21 cellular contexts compared by ENCODE assay signal in genomic region chr21:39681845-39682244, GRCh38.
DNase-seq lines count a peak whose midpoint lies in the region; ATAC-seq and TF ChIP-seq lines count a peak whose summit lies in the region.
"Had no signal": no experiment of that assay in that cellular context is flagged by ENCODE, and none has a peak within 500 bp of the region (broad histone marks: within the 10 kb centered on the region; RNA-seq: fewer than 3 reads in every experiment).

No MANE protein-coding gene starts in this region.

- DNase-seq in AG10803 (ENCODE audit: low read depth) (peak; percentile 86), RWPE2 (ENCODE audit: low spot score) (no peak), NCI-H510A treated with DMSO at 0.1 percent for 48 hours (lab: John Stamatoyannopoulos, UW) (no peak), Karpas-422 (no peak)
- DNase-seq: activated effector memory CD4-positive, alpha-beta T cell treated with Interleukin-2 at 50 U/mL for 16 hours; Caco-2; GF-D8; KG1; NCI-H1436; NCI-H2227 treated with DMSO at 0.1 percent for 48 hours; NK-92 treated with Interleukin-12 subunit alpha and Interleukin-12 subunit beta, amount 100 ng/mL, for 24 hours; ovary; spleen; stimulated activated naive CD4-positive, alpha-beta T cell; uterus had no signal

- H3K4me3 ChIP-seq in AG10803 (ENCODE audit: low read length) = no peak overlapping the region
- H3K4me3 ChIP-seq in RWPE2 (ENCODE audit: severe bottlenecking) = no peak overlapping the region
- no peak overlapping the region for H3K4me3 ChIP-seq in muscle layer of duodenum (ENCODE audit: low read depth in 1 of 2, low read length in 2 of 2)
- no peak overlapping the region for H3K4me3 ChIP-seq in Karpas-422 (ENCODE audit: low read length)
- H3K4me3 ChIP-seq: ascending aorta, ovary, spleen, uterus had no signal

- H3K9ac ChIP-seq in Karpas-422 (ENCODE audit: low read length) = no peak overlapping the region

- H3K27ac ChIP-seq in RWPE2 (ENCODE audit: poor library complexity, severe bottlenecking) = peak overlapping the region; percentile 63
- H3K27ac ChIP-seq in muscle layer of duodenum (ENCODE audit: low read length) = peak overlapping the region; percentile 46
- no peak overlapping the region for H3K27ac ChIP-seq in Karpas-422 (ENCODE audit: low read length)
- H3K27ac ChIP-seq: ascending aorta, ovary, spleen, uterus had no signal

- no peak for TF ChIP-seq CTCF in AG10803 (conservative IDR thresholded peaks at IDR 0.05; ENCODE audit: low read length)
- no peak for TF ChIP-seq CTCF in RWPE2 (IDR thresholded peaks at IDR 0.05; ENCODE audit: poor library complexity, severe bottlenecking)

- no peaks in the 10 kb centered on the region for H3K36me3 ChIP-seq in RWPE2 (ENCODE audit: low read depth)
- peaks cover 0 to 3% of the 10 kb centered on the region in 2 donors for H3K36me3 ChIP-seq in muscle layer of duodenum (ENCODE audit: control insufficient read depth in 1 of 2, insufficient read depth in 2 of 2, low read length in 2 of 2)
- H3K36me3 ChIP-seq in Karpas-422 (ENCODE audit: insufficient read depth, low read length) = no peaks in the 10 kb centered on the region
- H3K36me3 ChIP-seq: ascending aorta, ovary, spleen, uterus had no signal

- H2AFZ ChIP-seq in Karpas-422 (ENCODE audit: low read length) = no peak overlapping the region

- no peaks in the 10 kb centered on the region for H3K79me2 ChIP-seq in Karpas-422 (ENCODE audit: low read length)

- peaks cover 3% of the 10 kb centered on the region for H3K9me3 ChIP-seq in RWPE2 (ENCODE audit: severe bottlenecking)
- H3K9me3 ChIP-seq in muscle layer of duodenum (ENCODE audit: control insufficient read depth in 1 of 2, low read length in 2 of 2) = no peaks in the 10 kb centered on the region
- no peaks in the 10 kb centered on the region for H3K9me3 ChIP-seq in Karpas-422 (ENCODE audit: low read length)
- H3K9me3 ChIP-seq: ascending aorta, Caco-2, ovary, uterus had no signal

- no peaks in the 10 kb centered on the region for H3K9me2 ChIP-seq in Karpas-422 (replicated peaks; ENCODE audit: insufficient read depth, low read length)

- H3K4me2 ChIP-seq in Karpas-422 (ENCODE audit: low read depth, low read length, poor library complexity, severe bottlenecking) = no peak overlapping the region

- H3K27me3 ChIP-seq in RWPE2 (ENCODE audit: insufficient read depth, poor library complexity, severe bottlenecking) (no peaks in the 10 kb centered on the region), muscle layer of duodenum (ENCODE audit: low read depth, low read length) (no peaks in the 10 kb centered on the region), Karpas-422 (ENCODE audit: low read length) (no peaks in the 10 kb centered on the region)
- H3K27me3 ChIP-seq: ascending aorta, ovary, spleen, uterus had no signal

- ATAC-seq in RWPE2 (ENCODE audit: low read depth) = peak; percentile 87
- ATAC-seq in esophagus mucosa = peak; percentile 62
- ATAC-seq in HG02852 (IDR thresholded peaks at IDR 0.05; ENCODE audit: unreplicated experiment) = no peak
- ATAC-seq in GM18861 (IDR thresholded peaks at IDR 0.05; ENCODE audit: unreplicated experiment) = no peak
- ATAC-seq: HCT116 had no signal

- peaks cover 13% of the 10 kb centered on the region for H3K4me1 ChIP-seq in RWPE2 (ENCODE audit: insufficient read depth, poor library complexity, severe bottlenecking)
- peaks cover 0 to 4% of the 10 kb centered on the region in 2 donors for H3K4me1 ChIP-seq in muscle layer of duodenum (ENCODE audit: control insufficient read depth in 1 of 2, insufficient read depth in 2 of 2, low read length in 2 of 2)
- H3K4me1 ChIP-seq in Karpas-422 (ENCODE audit: low read length) = no peaks in the 10 kb centered on the region
- H3K4me1 ChIP-seq: ascending aorta, spleen, uterus had no signal

- no peaks in the 10 kb centered on the region for H4K20me1 ChIP-seq in Karpas-422 (ENCODE audit: insufficient read depth, low read depth, low read length)

Comparison
In these comparisons a context has a peak if more than half of its experiments do, and no peak if none do; other contexts are left out.
1. ATAC-seq: peak in RWPE2 (single experiment) and esophagus mucosa (single experiment); none in HG02852 (single experiment) and GM18861 (single experiment).